Comparison of ENCODE assay signal across 13 cellular contexts in the genomic region with DNA sequence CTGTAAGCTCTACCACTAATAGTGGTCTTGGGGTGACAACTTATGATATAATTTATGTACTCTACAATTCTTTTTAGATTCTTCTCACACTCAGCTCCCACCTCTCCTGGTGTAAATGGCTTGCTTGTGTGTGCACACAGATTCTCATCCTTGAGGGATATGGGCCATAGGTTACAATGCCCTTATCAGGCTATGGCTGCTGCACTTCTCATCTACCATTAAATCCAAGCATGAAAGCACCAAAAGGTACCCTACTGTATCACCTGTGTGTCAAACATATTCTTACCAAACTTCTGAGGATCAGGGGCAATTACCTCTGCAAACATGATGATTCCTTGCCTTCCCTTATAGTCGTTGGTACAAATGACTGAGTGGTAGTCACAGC.
A peak's percentile ranks its signal among the peaks of the same experiment; 100 is the strongest.
DNase-seq lines count a peak whose midpoint lies in the region; ATAC-seq and TF ChIP-seq lines count a peak whose summit lies in the region.
"Had no signal": no experiment of that assay in that cellular context is flagged by ENCODE, and none has a peak within 500 bp of the region (broad histone marks: within the 10 kb centered on the region; RNA-seq: fewer than 3 reads in every experiment).

No MANE protein-coding gene starts in this region.

- TF ChIP-seq POLR2A in Peyer's patch (IDR thresholded peaks at IDR 0.05): no peak

- H3K4me1 ChIP-seq in Peyer's patch: peaks cover 0 to 18% (median 0%) of the 10 kb centered on the region in 4 donors
- peaks cover 10% of the 10 kb centered on the region for H3K4me1 ChIP-seq in hepatocyte (ENCODE audit: insufficient read depth)
- H3K4me1 ChIP-seq in mucosa of rectum (ENCODE audit: control insufficient read depth in 2 of 2, insufficient read depth in 2 of 2, low read length in 2 of 2): peaks cover 2 to 12% of the 10 kb centered on the region in 2 donors
- no peaks in the 10 kb centered on the region for H3K4me1 ChIP-seq in heart right ventricle
- H3K4me1 ChIP-seq: BLaER1 treated with 17β-estradiol and CSF1 and Interleukin-3, amounts not matched to agents 10 nM and 100 nM had no signal

- H3K9me2 ChIP-seq in hepatocyte (replicated peaks; ENCODE audit: insufficient read depth): no peaks in the 10 kb centered on the region

- 93% methylated on average over 1 of the region's 1 CpG for WGBS in hepatocyte (ENCODE audit: low lambda C conversion rate, missing lambda C conversion rate)
- WGBS in heart right ventricle, 2 donors: 64 to 67% methylated on average over 1 of the region's 1 CpG

- H3K4me3 ChIP-seq in Peyer's patch: no peak overlapping the region
- H3K4me3 ChIP-seq in hepatocyte: no peak overlapping the region
- peak overlapping the region; percentile 6 to 59 for H3K4me3 ChIP-seq in mucosa of rectum (ENCODE audit: low read length in 2 of 2)
- H3K4me3 ChIP-seq in heart right ventricle: no peak overlapping the region
- H3K4me3 ChIP-seq: BLaER1 treated with 17β-estradiol and CSF1 and Interleukin-3, amounts not matched to agents 10 nM and 100 nM had no signal

- no peak for TF ChIP-seq CTCF in Peyer's patch (IDR thresholded peaks at IDR 0.05)
- TF ChIP-seq CTCF in hepatocyte (IDR thresholded peaks at IDR 0.05; ENCODE audit: poor library complexity): no peak
- TF ChIP-seq CTCF in heart right ventricle (IDR thresholded peaks at IDR 0.05): no peak
- TF ChIP-seq CTCF in GM13977 (IDR thresholded peaks at IDR 0.05; ENCODE audit: extremely low read depth, insufficient read depth, missing control alignments): no peak

- ATAC-seq in heart right ventricle: no peak
- ATAC-seq: CD8-positive, alpha-beta T cell had no signal

- H3K9me3 ChIP-seq in Peyer's patch: no peaks in the 10 kb centered on the region
- H3K9me3 ChIP-seq in hepatocyte (ENCODE audit: low read depth): no peaks in the 10 kb centered on the region
- H3K9me3 ChIP-seq in mucosa of rectum (ENCODE audit: control insufficient read depth in 2 of 2, low read length in 2 of 2): peaks cover 0 to 1% of the 10 kb centered on the region in 2 donors
- H3K9me3 ChIP-seq in heart right ventricle: peaks cover 0 to 12% (median 0%) of the 10 kb centered on the region in 11 donors
- H3K9me3 ChIP-seq: BLaER1 treated with 17β-estradiol and CSF1 and Interleukin-3, amounts not matched to agents 10 nM and 100 nM had no signal

- peak overlapping the region in 1 of 2 donors; percentile 8 for H3K9ac ChIP-seq in mucosa of rectum (ENCODE audit: low read depth in 1 of 2, low read length in 2 of 2)
- H3K9ac ChIP-seq: BLaER1 treated with 17β-estradiol and CSF1 and Interleukin-3, amounts not matched to agents 10 nM and 100 nM had no signal

- peak overlapping the region; percentile 16 for H3K4me2 ChIP-seq in hepatocyte
- H3K4me2 ChIP-seq: BLaER1 treated with 17β-estradiol and CSF1 and Interleukin-3, amounts not matched to agents 10 nM and 100 nM had no signal

- no peaks in the 10 kb centered on the region for H3K36me3 ChIP-seq in Peyer's patch
- no peaks in the 10 kb centered on the region for H3K36me3 ChIP-seq in hepatocyte (replicated peaks; ENCODE audit: insufficient read depth, low read depth)
- H3K36me3 ChIP-seq in mucosa of rectum (ENCODE audit: control insufficient read depth in 2 of 2, insufficient read depth in 2 of 2, low read length in 2 of 2): no peaks in the 10 kb centered on the region
- no peaks in the 10 kb centered on the region for H3K36me3 ChIP-seq in heart right ventricle
- H3K36me3 ChIP-seq: BLaER1 treated with 17β-estradiol and CSF1 and Interleukin-3, amounts not matched to agents 10 nM and 100 nM had no signal

- H3K79me2 ChIP-seq in hepatocyte: no peaks in the 10 kb centered on the region

- DNase-seq in Peyer's patch: no peak
- no peak for DNase-seq in hepatocyte (ENCODE audit: low spot score)
- DNase-seq in NCI-H1417 (lab: John Stamatoyannopoulos, UW): no peak
- DNase-seq in heart right ventricle: no peak
- no peak for DNase-seq in SKM-1 treated with dmso at 0.1 percent for 144 hours (lab: John Stamatoyannopoulos, UW; ENCODE audit: unreplicated experiment)
- no peak for DNase-seq in GM13977 (ENCODE audit: low spot score)
- DNase-seq: Calu3; CD8-positive, alpha-beta T cell; DMS79 treated with DMSO at 0.1 percent for 48 hours; GF-D8; H9 had no signal

- H3K27me3 ChIP-seq in Peyer's patch (no peaks in the 10 kb centered on the region), hepatocyte (no peaks in the 10 kb centered on the region), mucosa of rectum (ENCODE audit: control insufficient read depth in 2 of 2, insufficient read depth in 2 of 2, low read length in 2 of 2) (no peaks in the 10 kb centered on the region), heart right ventricle (no peaks in the 10 kb centered on the region)
- H3K27me3 ChIP-seq: BLaER1 treated with 17β-estradiol and CSF1 and Interleukin-3, amounts not matched to agents 10 nM and 100 nM had no signal

- H2AFZ ChIP-seq in hepatocyte: no peak overlapping the region

- no peaks in the 10 kb centered on the region for H4K20me1 ChIP-seq in hepatocyte (ENCODE audit: insufficient read depth, poor library complexity, severe bottlenecking)
- H4K20me1 ChIP-seq: BLaER1 treated with 17β-estradiol and CSF1 and Interleukin-3, amounts not matched to agents 10 nM and 100 nM had no signal

- peak overlapping the region in 3 of 4 donors; percentile 30 to 62 (median 32) for H3K27ac ChIP-seq in Peyer's patch
- peak overlapping the region; percentile 26 for H3K27ac ChIP-seq in hepatocyte
- H3K27ac ChIP-seq in mucosa of rectum (ENCODE audit: low read depth in 2 of 2, low read length in 2 of 2): peak overlapping the region; percentile 66 to 70
- no peak overlapping the region for H3K27ac ChIP-seq in heart right ventricle
- H3K27ac ChIP-seq: BLaER1 treated with 17β-estradiol and CSF1 and Interleukin-3, amounts not matched to agents 10 nM and 100 nM had no signal

- intact Hi-C loops in heart right ventricle (cut with DNase I): no loop called here

- in situ Hi-C loops in GM13977 (cut with MboI; ENCODE audit: low pct_unique_long_range_greater_than_20kb, low sequenced_read_pairs, unreplicated experiment): no loop called here

Comparison
In these comparisons a context has a peak if more than half of its experiments do, and no peak if none do; other contexts are left out.
1. H3K27ac ChIP-seq: peak in Peyer's patch (3 of 4), hepatocyte (single experiment) and mucosa of rectum (2 of 2); none in heart right ventricle (0 of 10).
2. H3K4me3 ChIP-seq: peak in mucosa of rectum (2 of 2); none in Peyer's patch (0 of 4), hepatocyte (single experiment) and heart right ventricle (0 of 10).